ENCODE assay signal across 1 cellular context in the genomic region with DNA sequence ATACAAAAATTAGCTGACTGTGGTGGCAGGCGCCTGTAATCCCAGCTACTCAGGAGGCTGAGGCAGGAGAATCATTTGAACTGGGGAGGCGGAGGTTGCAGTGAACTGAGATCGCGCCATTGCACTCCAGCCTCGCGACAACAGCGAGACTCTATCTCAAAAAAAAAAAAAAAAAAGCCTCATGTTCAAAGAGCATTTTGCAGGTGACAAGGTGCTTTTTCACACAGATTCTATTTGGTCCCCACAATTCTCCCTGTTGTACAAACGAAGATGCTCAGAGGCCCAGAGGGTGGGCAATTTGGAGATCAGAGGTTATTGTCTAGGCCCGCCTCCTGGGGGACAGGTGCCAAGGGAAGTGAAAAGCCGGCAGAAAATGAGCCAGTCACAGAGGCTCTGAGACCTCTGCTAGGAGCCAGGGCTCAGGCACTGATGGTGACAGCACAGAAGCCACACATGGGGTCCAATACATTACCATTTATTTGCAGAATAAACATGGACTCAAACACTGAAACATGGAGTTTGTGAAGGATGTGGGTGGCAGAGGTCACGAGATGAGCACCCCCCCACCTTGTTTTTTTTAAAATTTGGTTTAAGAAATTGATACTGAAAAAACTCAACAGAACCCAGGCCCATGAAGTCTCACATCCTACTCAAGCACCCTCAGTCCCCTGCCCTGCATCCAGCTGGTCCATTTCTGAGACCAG.
TF ChIP-seq lines count a peak whose summit lies in the region.

No MANE protein-coding gene starts in this region.

TF ChIP-seq in SK-N-SH treated with all-trans-retinoic acid at 6 μM for 48 hours, 23 proteins besides CTCF, POLR2A, EP300 and RAD21 (continued from another document):
- TF ChIP-seq OSR1 (CRISPR knock-in tag; IDR thresholded peaks at IDR 0.05): no peak
- TF ChIP-seq, protein P1, sequence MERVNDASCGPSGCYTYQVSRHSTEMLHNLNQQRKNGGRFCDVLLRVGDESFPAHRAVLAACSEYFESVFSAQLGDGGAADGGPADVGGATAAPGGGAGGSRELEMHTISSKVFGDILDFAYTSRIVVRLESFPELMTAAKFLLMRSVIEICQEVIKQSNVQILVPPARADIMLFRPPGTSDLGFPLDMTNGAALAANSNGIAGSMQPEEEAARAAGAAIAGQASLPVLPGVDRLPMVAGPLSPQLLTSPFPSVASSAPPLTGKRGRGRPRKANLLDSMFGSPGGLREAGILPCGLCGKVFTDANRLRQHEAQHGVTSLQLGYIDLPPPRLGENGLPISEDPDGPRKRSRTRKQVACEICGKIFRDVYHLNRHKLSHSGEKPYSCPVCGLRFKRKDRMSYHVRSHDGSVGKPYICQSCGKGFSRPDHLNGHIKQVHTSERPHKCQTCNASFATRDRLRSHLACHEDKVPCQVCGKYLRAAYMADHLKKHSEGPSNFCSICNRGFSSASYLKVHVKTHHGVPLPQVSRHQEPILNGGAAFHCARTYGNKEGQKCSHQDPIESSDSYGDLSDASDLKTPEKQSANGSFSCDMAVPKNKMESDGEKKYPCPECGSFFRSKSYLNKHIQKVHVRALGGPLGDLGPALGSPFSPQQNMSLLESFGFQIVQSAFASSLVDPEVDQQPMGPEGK (CRISPR knock-in tag; IDR thresholded peaks at IDR 0.05; ENCODE audit: borderline replicate concordance): no peak
- TF ChIP-seq CSDC2 (CRISPR knock-in tag; IDR thresholded peaks at IDR 0.05): no peak
- TF ChIP-seq, protein P2, sequence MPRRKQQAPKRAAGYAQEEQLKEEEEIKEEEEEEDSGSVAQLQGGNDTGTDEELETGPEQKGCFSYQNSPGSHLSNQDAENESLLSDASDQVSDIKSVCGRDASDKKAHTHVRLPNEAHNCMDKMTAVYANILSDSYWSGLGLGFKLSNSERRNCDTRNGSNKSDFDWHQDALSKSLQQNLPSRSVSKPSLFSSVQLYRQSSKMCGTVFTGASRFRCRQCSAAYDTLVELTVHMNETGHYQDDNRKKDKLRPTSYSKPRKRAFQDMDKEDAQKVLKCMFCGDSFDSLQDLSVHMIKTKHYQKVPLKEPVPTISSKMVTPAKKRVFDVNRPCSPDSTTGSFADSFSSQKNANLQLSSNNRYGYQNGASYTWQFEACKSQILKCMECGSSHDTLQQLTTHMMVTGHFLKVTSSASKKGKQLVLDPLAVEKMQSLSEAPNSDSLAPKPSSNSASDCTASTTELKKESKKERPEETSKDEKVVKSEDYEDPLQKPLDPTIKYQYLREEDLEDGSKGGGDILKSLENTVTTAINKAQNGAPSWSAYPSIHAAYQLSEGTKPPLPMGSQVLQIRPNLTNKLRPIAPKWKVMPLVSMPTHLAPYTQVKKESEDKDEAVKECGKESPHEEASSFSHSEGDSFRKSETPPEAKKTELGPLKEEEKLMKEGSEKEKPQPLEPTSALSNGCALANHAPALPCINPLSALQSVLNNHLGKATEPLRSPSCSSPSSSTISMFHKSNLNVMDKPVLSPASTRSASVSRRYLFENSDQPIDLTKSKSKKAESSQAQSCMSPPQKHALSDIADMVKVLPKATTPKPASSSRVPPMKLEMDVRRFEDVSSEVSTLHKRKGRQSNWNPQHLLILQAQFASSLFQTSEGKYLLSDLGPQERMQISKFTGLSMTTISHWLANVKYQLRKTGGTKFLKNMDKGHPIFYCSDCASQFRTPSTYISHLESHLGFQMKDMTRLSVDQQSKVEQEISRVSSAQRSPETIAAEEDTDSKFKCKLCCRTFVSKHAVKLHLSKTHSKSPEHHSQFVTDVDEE (CRISPR knock-in tag; IDR thresholded peaks at IDR 0.05): no peak
